Comparison of ENCODE assay signal across 1 cellular context in the genomic region with DNA sequence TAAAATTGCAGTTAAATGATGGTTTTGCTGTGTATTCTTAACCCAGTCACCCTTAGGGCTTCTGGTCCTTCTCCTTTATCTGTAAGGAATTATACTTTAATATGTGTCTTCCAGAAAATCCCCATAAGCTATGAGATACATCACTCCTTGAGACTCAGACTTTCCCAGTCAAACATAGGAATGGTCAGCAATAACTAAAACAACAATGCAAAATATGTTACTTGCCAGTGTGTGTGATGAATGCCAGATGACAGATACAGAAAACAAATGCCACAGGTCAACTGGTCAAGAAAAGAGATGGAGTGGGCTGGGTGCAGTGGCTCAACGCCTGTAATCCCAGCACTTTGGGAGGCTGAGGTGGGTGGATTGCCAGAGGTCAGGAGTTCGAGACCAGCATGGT.
TF ChIP-seq lines count a peak whose summit lies in the region.

No MANE protein-coding gene starts in this region.

TF ChIP-seq in WTC11, 78 proteins besides CTCF, POLR2A, EP300 and RAD21 (continued from another document):
- TF ChIP-seq, protein P1, sequence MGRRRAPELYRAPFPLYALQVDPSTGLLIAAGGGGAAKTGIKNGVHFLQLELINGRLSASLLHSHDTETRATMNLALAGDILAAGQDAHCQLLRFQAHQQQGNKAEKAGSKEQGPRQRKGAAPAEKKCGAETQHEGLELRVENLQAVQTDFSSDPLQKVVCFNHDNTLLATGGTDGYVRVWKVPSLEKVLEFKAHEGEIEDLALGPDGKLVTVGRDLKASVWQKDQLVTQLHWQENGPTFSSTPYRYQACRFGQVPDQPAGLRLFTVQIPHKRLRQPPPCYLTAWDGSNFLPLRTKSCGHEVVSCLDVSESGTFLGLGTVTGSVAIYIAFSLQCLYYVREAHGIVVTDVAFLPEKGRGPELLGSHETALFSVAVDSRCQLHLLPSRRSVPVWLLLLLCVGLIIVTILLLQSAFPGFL (CRISPR knock-in tag; IDR thresholded peaks at IDR 0.05; ENCODE audit: borderline replicate concordance), result no peak
